8 cellular contexts compared by ENCODE assay signal in the genomic region with DNA sequence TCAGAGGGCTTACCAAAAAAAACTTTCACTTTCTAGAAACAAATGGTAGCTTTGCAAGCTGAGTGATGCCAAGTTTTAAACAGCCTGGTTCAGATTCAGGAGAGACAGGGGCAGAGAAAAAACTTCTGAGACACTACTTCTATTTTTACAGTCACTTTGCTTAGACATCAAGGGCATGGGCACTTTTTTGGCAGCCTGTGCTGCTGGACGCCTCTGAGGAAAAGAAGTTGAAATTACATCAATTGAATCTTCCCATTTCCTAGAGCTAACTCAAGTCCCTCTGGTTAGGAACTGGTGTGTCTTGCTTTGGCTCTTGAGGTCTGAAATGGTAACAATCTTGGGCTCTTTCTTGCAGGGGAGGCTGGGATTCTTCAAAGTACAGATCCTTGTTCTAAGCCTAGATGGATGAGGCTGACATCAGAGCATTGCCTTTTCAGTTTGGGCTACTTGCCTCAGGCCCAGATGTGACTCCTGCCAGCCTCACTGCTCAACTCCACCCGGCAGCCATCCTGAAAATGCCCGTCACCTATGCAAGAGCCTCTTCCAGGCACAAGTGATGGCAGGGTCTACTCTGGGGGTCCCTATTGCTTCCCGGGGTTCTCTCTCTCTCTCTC.
A peak's percentile ranks its signal among the peaks of the same experiment; 100 is the strongest.
DNase-seq lines count a peak whose midpoint lies in the region; ATAC-seq, FAIRE-seq and TF ChIP-seq lines count a peak whose summit lies in the region.

No MANE protein-coding gene starts in this region.

- no peaks in the 10 kb centered on the region for H3K36me3 ChIP-seq in K562 (ENCODE audit: control insufficient read depth, insufficient read depth, low read length)
- no peaks in the 10 kb centered on the region for H3K36me3 ChIP-seq in sigmoid colon

- H3K4me3 ChIP-seq in K562 (no peak overlapping the region), sigmoid colon (peak overlapping the region in 3 of 4 donors; percentile 10 to 23 (median 15))

- intact Hi-C loops in K562 (cut with micrococcal nuclease) (no loop called here), sigmoid colon (cut with DNase I) (no loop called here)

- TF ChIP-seq EP300 in K562 (IDR thresholded peaks at IDR 0.05; ENCODE audit: low read length) (no peak), sigmoid colon (IDR thresholded peaks at IDR 0.05) (no peak)

- H3K27ac ChIP-seq in K562 (ENCODE audit: extremely low read depth, low read depth, low read length) (no peak overlapping the region), sigmoid colon (peak overlapping the region; percentile 75 to 83 (median 78)), caudate nucleus (ENCODE audit: low read depth, low read length) (no peak overlapping the region)

- CTCF ChIA-PET in K562 (lab: Yijun Ruan, JAX; ENCODE audit: low intra/inter-chr PET ratio): no interaction called here

- POLR2A ChIA-PET in K562 (lab: Yijun Ruan, JAX): interaction anchor here (0.8 kb wide), 1 partner anchor 94 kb away, joined by 3 read pairs; no protein-coding TSS in a partner anchor

- WGBS in K562 (ENCODE audit: insufficient coverage, low coverage, missing lambda C conversion rate): 89% methylated on average over 3 of the region's 4 CpGs
- WGBS in sigmoid colon, 2 donors: 69 to 86% methylated on average over 4 of the region's 4 CpGs

- no peak for TF ChIP-seq RAD21 in K562 (CRISPR knock-in tag; conservative IDR thresholded peaks at IDR 0.05 in 1 of 2, IDR thresholded peaks at IDR 0.05 in 1 of 2)

- no TSS peak for BruUV-seq in K562 (replicated peaks; lab: Mats Ljungman, UMichigan)

- FAIRE-seq in K562 (lab: Jason Lieb, UNC) (no peak), RCC 7860 (lab: Jason Lieb, UNC) (no peak)

- H3K4me1 ChIP-seq in K562 (replicated peaks in 1 of 2; ENCODE audit: control insufficient read depth in 2 of 2, insufficient read depth in 2 of 2, low read length in 2 of 2) (peaks cover 9 to 26% of the 10 kb centered on the region in 2 experiments), sigmoid colon (peaks cover 0 to 52% (median 47%) of the 10 kb centered on the region in 4 donors)

- no peak overlapping the region; a peak in 1 of 4 replicates for H3K9ac ChIP-seq in K562 (ENCODE audit: insufficient read depth in 1 of 2, low read depth in 2 of 2, low read length in 2 of 2)

- TF ChIP-seq POLR2A in K562 (conservative IDR thresholded peaks at IDR 0.05): no peak
- TF ChIP-seq POLR2A in sigmoid colon (IDR thresholded peaks at IDR 0.05): no peak

- DNase-seq in K562 (ENCODE audit: extremely low read depth in 1 of 4, low spot score in 3 of 4) (no peak), sigmoid colon (no peak), iPS-NIHi11 (ENCODE audit: low spot score) (no peak), iPS-NIHi7 (ENCODE audit: extremely low spot score) (no peak), caudate nucleus (lab: John Stamatoyannopoulos, UW) (no peak), RCC 7860 (ENCODE audit: low spot score) (no peak)

- ATAC-seq in GM18909 (IDR thresholded peaks at IDR 0.05; ENCODE audit: poor library complexity, unreplicated experiment) (peak; percentile 9), HG03064 (IDR thresholded peaks at IDR 0.05; ENCODE audit: low read depth, unreplicated experiment) (peak; percentile 7), K562 (no peak; the same call in 2 of the 3 replicates)

- H3K9me1 ChIP-seq in K562 (ENCODE audit: control insufficient read depth, insufficient read depth, low read length): no peaks in the 10 kb centered on the region

- no peaks in the 10 kb centered on the region for H3K27me3 ChIP-seq in K562 (ENCODE audit: control insufficient read depth in 2 of 2, insufficient read depth in 2 of 2, low read length in 2 of 2)
- H3K27me3 ChIP-seq in sigmoid colon: no peaks in the 10 kb centered on the region

- TF ChIP-seq CTCF in K562 (IDR thresholded peaks at IDR 0.05 in 2 of 3, conservative IDR thresholded peaks at IDR 0.05 in 1 of 3; ENCODE audit: insufficient read depth in 2 of 3, low read depth in 1 of 3, low read length in 3 of 3): no peak
- no peak for TF ChIP-seq CTCF in sigmoid colon (IDR thresholded peaks at IDR 0.05)

- in situ Hi-C loops in K562 (cut with MboI): no loop called here

- H3K4me2 ChIP-seq in K562 (ENCODE audit: insufficient read depth, low read length): no peak overlapping the region

- no peak overlapping the region for H2AFZ ChIP-seq in K562 (ENCODE audit: low read depth, low read length)

- H4K20me1 ChIP-seq in K562 (replicated peaks; ENCODE audit: control insufficient read depth, insufficient read depth, low read length): no peaks in the 10 kb centered on the region

- no peaks in the 10 kb centered on the region for H3K79me2 ChIP-seq in K562 (ENCODE audit: control insufficient read depth, insufficient read depth, low read length)

- H3K9me3 ChIP-seq in K562 (replicated peaks; ENCODE audit: control insufficient read depth, insufficient read depth, low read depth, low read length) (no peaks in the 10 kb centered on the region), sigmoid colon (no peaks in the 10 kb centered on the region)

TF ChIP-seq in K562, 482 proteins besides CTCF, POLR2A, EP300 and RAD21 (continues in another document):
- TF ChIP-seq SIN3B (IDR thresholded peaks at IDR 0.05; ENCODE audit: low read depth) (no peak), SPI1 (IDR thresholded peaks at IDR 0.05; ENCODE audit: borderline replicate concordance, low read depth, low read length) (no peak), NCOA6 (IDR thresholded peaks at IDR 0.05) (no peak)
- TF ChIP-seq, protein P1, sequence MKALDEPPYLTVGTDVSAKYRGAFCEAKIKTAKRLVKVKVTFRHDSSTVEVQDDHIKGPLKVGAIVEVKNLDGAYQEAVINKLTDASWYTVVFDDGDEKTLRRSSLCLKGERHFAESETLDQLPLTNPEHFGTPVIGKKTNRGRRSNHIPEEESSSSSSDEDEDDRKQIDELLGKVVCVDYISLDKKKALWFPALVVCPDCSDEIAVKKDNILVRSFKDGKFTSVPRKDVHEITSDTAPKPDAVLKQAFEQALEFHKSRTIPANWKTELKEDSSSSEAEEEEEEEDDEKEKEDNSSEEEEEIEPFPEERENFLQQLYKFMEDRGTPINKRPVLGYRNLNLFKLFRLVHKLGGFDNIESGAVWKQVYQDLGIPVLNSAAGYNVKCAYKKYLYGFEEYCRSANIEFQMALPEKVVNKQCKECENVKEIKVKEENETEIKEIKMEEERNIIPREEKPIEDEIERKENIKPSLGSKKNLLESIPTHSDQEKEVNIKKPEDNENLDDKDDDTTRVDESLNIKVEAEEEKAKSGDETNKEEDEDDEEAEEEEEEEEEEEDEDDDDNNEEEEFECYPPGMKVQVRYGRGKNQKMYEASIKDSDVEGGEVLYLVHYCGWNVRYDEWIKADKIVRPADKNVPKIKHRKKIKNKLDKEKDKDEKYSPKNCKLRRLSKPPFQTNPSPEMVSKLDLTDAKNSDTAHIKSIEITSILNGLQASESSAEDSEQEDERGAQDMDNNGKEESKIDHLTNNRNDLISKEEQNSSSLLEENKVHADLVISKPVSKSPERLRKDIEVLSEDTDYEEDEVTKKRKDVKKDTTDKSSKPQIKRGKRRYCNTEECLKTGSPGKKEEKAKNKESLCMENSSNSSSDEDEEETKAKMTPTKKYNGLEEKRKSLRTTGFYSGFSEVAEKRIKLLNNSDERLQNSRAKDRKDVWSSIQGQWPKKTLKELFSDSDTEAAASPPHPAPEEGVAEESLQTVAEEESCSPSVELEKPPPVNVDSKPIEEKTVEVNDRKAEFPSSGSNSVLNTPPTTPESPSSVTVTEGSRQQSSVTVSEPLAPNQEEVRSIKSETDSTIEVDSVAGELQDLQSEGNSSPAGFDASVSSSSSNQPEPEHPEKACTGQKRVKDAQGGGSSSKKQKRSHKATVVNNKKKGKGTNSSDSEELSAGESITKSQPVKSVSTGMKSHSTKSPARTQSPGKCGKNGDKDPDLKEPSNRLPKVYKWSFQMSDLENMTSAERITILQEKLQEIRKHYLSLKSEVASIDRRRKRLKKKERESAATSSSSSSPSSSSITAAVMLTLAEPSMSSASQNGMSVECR (CRISPR knock-in tag; IDR thresholded peaks at IDR 0.05): no peak
- TF ChIP-seq, protein P2, sequence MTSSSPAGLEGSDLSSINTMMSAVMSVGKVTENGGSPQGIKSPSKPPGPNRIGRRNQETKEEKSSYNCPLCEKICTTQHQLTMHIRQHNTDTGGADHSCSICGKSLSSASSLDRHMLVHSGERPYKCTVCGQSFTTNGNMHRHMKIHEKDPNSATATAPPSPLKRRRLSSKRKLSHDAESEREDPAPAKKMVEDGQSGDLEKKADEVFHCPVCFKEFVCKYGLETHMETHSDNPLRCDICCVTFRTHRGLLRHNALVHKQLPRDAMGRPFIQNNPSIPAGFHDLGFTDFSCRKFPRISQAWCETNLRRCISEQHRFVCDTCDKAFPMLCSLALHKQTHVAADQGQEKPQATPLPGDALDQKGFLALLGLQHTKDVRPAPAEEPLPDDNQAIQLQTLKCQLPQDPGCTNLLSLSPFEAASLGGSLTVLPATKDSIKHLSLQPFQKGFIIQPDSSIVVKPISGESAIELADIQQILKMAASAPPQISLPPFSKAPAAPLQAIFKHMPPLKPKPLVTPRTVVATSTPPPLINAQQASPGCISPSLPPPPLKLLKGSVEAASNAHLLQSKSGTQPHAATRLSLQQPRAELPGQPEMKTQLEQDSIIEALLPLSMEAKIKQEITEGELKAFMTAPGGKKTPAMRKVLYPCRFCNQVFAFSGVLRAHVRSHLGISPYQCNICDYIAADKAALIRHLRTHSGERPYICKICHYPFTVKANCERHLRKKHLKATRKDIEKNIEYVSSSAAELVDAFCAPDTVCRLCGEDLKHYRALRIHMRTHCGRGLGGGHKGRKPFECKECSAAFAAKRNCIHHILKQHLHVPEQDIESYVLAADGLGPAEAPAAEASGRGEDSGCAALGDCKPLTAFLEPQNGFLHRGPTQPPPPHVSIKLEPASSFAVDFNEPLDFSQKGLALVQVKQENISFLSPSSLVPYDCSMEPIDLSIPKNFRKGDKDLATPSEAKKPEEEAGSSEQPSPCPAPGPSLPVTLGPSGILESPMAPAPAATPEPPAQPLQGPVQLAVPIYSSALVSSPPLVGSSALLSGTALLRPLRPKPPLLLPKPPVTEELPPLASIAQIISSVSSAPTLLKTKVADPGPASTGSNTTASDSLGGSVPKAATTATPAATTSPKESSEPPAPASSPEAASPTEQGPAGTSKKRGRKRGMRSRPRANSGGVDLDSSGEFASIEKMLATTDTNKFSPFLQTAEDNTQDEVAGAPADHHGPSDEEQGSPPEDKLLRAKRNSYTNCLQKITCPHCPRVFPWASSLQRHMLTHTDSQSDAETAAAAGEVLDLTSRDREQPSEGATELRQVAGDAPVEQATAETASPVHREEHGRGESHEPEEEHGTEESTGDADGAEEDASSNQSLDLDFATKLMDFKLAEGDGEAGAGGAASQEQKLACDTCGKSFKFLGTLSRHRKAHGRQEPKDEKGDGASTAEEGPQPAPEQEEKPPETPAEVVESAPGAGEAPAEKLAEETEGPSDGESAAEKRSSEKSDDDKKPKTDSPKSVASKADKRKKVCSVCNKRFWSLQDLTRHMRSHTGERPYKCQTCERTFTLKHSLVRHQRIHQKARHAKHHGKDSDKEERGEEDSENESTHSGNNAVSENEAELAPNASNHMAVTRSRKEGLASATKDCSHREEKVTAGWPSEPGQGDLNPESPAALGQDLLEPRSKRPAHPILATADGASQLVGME (CRISPR knock-in tag; IDR thresholded peaks at IDR 0.05): 0 out of 2 replicates have a peak, but pooled peaks have one; percentile 3

Comparison
In these comparisons a context has a peak if more than half of its experiments do, and no peak if none do; other contexts are left out.
1. H3K27ac ChIP-seq: peak in sigmoid colon (4 of 4); none in K562 (single experiment) and caudate nucleus (single experiment).